Comparison of ENCODE assay signal across 1 cellular context in the genomic region with DNA sequence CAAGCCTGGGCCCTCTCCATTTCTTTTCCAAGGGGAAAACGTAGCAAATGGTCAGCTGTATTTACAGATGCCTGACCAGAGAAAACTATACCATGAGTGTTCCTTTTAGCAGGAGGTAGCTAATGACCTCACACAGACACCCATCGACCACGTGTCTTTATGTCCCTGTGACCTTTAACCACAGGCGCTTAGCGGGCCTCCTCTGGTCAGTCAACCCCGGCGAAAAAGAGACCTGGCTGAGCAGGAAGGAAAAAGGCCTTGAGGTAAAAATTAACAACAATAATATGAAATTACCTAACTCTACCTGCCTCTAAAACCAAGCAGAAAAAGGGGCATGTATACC.
TF ChIP-seq lines count a peak whose summit lies in the region.

No MANE protein-coding gene starts in this region.

TF ChIP-seq in HepG2, 621 proteins besides CTCF, POLR2A, EP300 and RAD21 (continued from another document):
- TF ChIP-seq, protein P1, sequence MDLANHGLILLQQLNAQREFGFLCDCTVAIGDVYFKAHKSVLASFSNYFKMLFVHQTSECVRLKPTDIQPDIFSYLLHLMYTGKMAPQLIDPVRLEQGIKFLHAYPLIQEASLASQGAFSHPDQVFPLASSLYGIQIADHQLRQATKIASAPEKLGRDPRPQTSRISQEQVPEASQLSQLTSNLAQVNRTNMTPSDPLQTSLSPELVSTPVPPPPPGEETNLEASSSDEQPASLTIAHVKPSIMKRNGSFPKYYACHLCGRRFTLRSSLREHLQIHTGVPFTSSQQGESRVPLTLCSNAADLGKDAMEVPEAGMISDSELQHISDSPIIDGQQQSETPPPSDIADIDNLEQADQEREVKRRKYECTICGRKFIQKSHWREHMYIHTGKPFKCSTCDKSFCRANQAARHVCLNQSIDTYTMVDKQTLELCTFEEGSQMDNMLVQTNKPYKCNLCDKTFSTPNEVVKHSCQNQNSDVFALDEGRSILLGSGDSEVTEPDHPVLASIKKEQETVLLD (CRISPR knock-in tag; IDR thresholded peaks at IDR 0.05; ENCODE audit: low read depth), result no peak
- peak; percentile 21; the same call in 1 of the 2 replicates for TF ChIP-seq SALL1 (CRISPR knock-in tag; IDR thresholded peaks at IDR 0.05)
- peak; percentile 37; the same call in 1 of the 2 replicates for TF ChIP-seq ZFY (CRISPR knock-in tag; IDR thresholded peaks at IDR 0.05)
- TF ChIP-seq, protein P2, sequence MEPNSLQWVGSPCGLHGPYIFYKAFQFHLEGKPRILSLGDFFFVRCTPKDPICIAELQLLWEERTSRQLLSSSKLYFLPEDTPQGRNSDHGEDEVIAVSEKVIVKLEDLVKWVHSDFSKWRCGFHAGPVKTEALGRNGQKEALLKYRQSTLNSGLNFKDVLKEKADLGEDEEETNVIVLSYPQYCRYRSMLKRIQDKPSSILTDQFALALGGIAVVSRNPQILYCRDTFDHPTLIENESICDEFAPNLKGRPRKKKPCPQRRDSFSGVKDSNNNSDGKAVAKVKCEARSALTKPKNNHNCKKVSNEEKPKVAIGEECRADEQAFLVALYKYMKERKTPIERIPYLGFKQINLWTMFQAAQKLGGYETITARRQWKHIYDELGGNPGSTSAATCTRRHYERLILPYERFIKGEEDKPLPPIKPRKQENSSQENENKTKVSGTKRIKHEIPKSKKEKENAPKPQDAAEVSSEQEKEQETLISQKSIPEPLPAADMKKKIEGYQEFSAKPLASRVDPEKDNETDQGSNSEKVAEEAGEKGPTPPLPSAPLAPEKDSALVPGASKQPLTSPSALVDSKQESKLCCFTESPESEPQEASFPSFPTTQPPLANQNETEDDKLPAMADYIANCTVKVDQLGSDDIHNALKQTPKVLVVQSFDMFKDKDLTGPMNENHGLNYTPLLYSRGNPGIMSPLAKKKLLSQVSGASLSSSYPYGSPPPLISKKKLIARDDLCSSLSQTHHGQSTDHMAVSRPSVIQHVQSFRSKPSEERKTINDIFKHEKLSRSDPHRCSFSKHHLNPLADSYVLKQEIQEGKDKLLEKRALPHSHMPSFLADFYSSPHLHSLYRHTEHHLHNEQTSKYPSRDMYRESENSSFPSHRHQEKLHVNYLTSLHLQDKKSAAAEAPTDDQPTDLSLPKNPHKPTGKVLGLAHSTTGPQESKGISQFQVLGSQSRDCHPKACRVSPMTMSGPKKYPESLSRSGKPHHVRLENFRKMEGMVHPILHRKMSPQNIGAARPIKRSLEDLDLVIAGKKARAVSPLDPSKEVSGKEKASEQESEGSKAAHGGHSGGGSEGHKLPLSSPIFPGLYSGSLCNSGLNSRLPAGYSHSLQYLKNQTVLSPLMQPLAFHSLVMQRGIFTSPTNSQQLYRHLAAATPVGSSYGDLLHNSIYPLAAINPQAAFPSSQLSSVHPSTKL (CRISPR knock-in tag; IDR thresholded peaks at IDR 0.05), result peak; percentile 13; the same call in 1 of the 2 replicates
- TF ChIP-seq CBX5 (CRISPR knock-in tag; IDR thresholded peaks at IDR 0.05; ENCODE audit: borderline replicate concordance), result no peak
- TF ChIP-seq JDP2 (CRISPR knock-in tag; IDR thresholded peaks at IDR 0.05; ENCODE audit: borderline replicate concordance), result no peak
- no peak for TF ChIP-seq ZFP90 (CRISPR knock-in tag; IDR thresholded peaks at IDR 0.05; ENCODE audit: borderline replicate concordance)
- TF ChIP-seq ZNF83 (CRISPR knock-in tag; IDR thresholded peaks at IDR 0.05; ENCODE audit: borderline replicate concordance), result no peak
- TF ChIP-seq GATAD1 (CRISPR knock-in tag; IDR thresholded peaks at IDR 0.05), result no peak
- TF ChIP-seq KAT8 (CRISPR knock-in tag; IDR thresholded peaks at IDR 0.05), result no peak
- no peak for TF ChIP-seq ZMYM3 (CRISPR knock-in tag; IDR thresholded peaks at IDR 0.05)
- TF ChIP-seq ZEB1 (IDR thresholded peaks at IDR 0.05; ENCODE audit: insufficient replicate concordance, low read depth), result no peak
- TF ChIP-seq KLF6 (CRISPR knock-in tag; IDR thresholded peaks at IDR 0.05), result no peak
- TF ChIP-seq ZSCAN30 (CRISPR knock-in tag; IDR thresholded peaks at IDR 0.05), result no peak
- TF ChIP-seq NR2F6 (IDR thresholded peaks at IDR 0.05), result peak; percentile 60; the same call in 1 of the 2 replicates
- TF ChIP-seq NR2F6 (CRISPR knock-in tag; IDR thresholded peaks at IDR 0.05), result peak; percentile 38; the same call in 1 of the 2 replicates
- TF ChIP-seq ZFP82 (CRISPR knock-in tag; IDR thresholded peaks at IDR 0.05; ENCODE audit: borderline replicate concordance), result 0 out of 2 replicates have a peak, but pooled peaks have one; percentile 64
- no peak for TF ChIP-seq ZNF432 (CRISPR knock-in tag; IDR thresholded peaks at IDR 0.05; ENCODE audit: borderline replicate concordance)
- peak; percentile 53; the same call in 1 of the 2 replicates for TF ChIP-seq ZBTB38 (CRISPR knock-in tag; IDR thresholded peaks at IDR 0.05)
- TF ChIP-seq ZNF317 (CRISPR knock-in tag; IDR thresholded peaks at IDR 0.05), result peak; percentile 58; the same call in 1 of the 2 replicates
- peak; percentile 35; the same call in 1 of the 2 replicates for TF ChIP-seq GATAD2A (CRISPR knock-in tag; IDR thresholded peaks at IDR 0.05)
- no peak for TF ChIP-seq ZNF510 (CRISPR knock-in tag; IDR thresholded peaks at IDR 0.05; ENCODE audit: low read depth)
- no peak for TF ChIP-seq AGO2 (optimal IDR thresholded peaks at IDR 0.05; ENCODE audit: low read depth, low read length)
- 0 out of 2 replicates have a peak, but pooled peaks have one; percentile 5 for TF ChIP-seq RXRA (CRISPR knock-in tag; IDR thresholded peaks at IDR 0.05)
- TF ChIP-seq, protein P3, sequence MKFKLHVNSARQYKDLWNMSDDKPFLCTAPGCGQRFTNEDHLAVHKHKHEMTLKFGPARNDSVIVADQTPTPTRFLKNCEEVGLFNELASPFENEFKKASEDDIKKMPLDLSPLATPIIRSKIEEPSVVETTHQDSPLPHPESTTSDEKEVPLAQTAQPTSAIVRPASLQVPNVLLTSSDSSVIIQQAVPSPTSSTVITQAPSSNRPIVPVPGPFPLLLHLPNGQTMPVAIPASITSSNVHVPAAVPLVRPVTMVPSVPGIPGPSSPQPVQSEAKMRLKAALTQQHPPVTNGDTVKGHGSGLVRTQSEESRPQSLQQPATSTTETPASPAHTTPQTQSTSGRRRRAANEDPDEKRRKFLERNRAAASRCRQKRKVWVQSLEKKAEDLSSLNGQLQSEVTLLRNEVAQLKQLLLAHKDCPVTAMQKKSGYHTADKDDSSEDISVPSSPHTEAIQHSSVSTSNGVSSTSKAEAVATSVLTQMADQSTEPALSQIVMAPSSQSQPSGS (CRISPR knock-in tag; IDR thresholded peaks at IDR 0.05), result peak; percentile 36; the same call in 1 of the 2 replicates
- TF ChIP-seq MAZ (IDR thresholded peaks at IDR 0.05; ENCODE audit: borderline replicate concordance, low read depth, low read length), result no peak
- TF ChIP-seq MAZ (CRISPR knock-in tag; IDR thresholded peaks at IDR 0.05; ENCODE audit: low read depth), result no peak
- TF ChIP-seq CREB1 (IDR thresholded peaks at IDR 0.05), result no peak
- peak; percentile 70 for TF ChIP-seq CREB1 (CRISPR knock-in tag; IDR thresholded peaks at IDR 0.05)
- TF ChIP-seq BORCS8-MEF2B (CRISPR knock-in tag; IDR thresholded peaks at IDR 0.05), result no peak
- no peak for TF ChIP-seq ZBTB7A (CRISPR knock-in tag; IDR thresholded peaks at IDR 0.05)
- no peak for TF ChIP-seq ZNF572 (CRISPR knock-in tag; IDR thresholded peaks at IDR 0.05)
- no peak for TF ChIP-seq ZNF747 (CRISPR knock-in tag; IDR thresholded peaks at IDR 0.05; ENCODE audit: borderline replicate concordance)
- TF ChIP-seq, protein P4, sequence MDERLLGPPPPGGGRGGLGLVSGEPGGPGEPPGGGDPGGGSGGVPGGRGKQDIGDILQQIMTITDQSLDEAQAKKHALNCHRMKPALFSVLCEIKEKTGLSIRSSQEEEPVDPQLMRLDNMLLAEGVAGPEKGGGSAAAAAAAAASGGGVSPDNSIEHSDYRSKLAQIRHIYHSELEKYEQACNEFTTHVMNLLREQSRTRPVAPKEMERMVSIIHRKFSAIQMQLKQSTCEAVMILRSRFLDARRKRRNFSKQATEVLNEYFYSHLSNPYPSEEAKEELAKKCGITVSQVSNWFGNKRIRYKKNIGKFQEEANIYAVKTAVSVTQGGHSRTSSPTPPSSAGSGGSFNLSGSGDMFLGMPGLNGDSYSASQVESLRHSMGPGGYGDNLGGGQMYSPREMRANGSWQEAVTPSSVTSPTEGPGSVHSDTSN (CRISPR knock-in tag; IDR thresholded peaks at IDR 0.05), result no peak
- no peak; the same call in 1 of the 2 replicates for TF ChIP-seq NR2F2 (IDR thresholded peaks at IDR 0.05; ENCODE audit: borderline replicate concordance, low read depth)
